In the genomic region with DNA sequence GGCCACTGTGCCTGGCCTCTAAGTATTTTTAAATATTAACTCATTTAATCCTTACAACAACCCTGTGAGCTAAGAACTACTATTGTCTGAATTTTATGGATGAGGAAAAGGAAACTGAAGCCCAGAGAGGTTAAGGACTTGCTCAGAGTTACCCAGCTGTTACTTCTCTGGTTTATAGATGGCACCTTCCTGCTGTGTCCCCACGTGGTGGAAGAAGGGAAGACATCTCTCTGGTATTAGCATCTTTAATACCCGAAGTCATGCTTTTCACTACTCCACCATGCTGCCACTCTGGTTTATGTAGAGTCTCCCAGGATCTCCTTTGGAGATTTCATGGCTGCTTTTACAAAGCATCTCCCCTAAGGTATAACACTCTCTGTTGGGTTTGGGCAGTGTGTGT, we compare ENCODE assay signal across 22 cellular contexts.
A peak's percentile ranks its signal among the peaks of the same experiment; 100 is the strongest.
DNase-seq lines count a peak whose midpoint lies in the region; ATAC-seq, FAIRE-seq and TF ChIP-seq lines count a peak whose summit lies in the region.
"Had no signal": no experiment of that assay in that cellular context is flagged by ENCODE, and none has a peak within 500 bp of the region (broad histone marks: within the 10 kb centered on the region; RNA-seq: fewer than 3 reads in every experiment).

No MANE protein-coding gene starts in this region.

- peak overlapping the region; percentile 30 to 44; a peak in 4 of 6 replicates for H3K27ac ChIP-seq in A549
- H3K27ac ChIP-seq: foreskin keratinocyte, hepatocyte had no signal

- H3K4me1 ChIP-seq in A549 = peaks cover 43% of the 10 kb centered on the region
- H3K4me1 ChIP-seq: foreskin keratinocyte had no signal

- TF ChIP-seq RAD21 in A549 (conservative IDR thresholded peaks at IDR 0.05 in 1 of 2, IDR thresholded peaks at IDR 0.05 in 1 of 2) = peak in 1 of 2 experiments; percentile 19; a peak in 1 of 5 replicates

- FAIRE-seq in A549 (lab: Jason Lieb, UNC) = no peak

- 58% methylated on average over 2 of the region's 2 CpGs for WGBS in A549 (ENCODE audit: missing lambda C conversion rate)

- POLR2A ChIA-PET in A549 (lab: Yijun Ruan, JAX) = no interaction called here

- H3K4me3 Mint-ChIP-seq in activated T-cell treated with anti-CD3 and anti-CD28 coated beads, Interleukin-2, amount 50 U/mL, for 4 hours = no peak overlapping the region
- H3K4me3 Mint-ChIP-seq: activated CD8-positive, alpha-beta T cell treated with anti-CD3 and anti-CD28 coated beads, Interleukin-2, amount 10 ng/mL, durations not matched to agents 7 days and 5 days; activated naive CD4-positive, alpha-beta T cell treated with anti-CD3 and anti-CD28 coated beads, Interleukin-2, amount 10 ng/mL, durations not matched to agents 7 days and 5 days; H9; T-cell had no signal

- H3K4me3 ChIP-seq in A549 (no peak overlapping the region), GM06990 (replicated peaks; ENCODE audit: low read depth, low read length) (no peak overlapping the region), epithelial cell of proximal tubule (ENCODE audit: low read depth, low read length) (no peak overlapping the region), H7 (ENCODE audit: insufficient read depth, low read depth, low read length) (no peak overlapping the region)
- H3K4me3 ChIP-seq: dorsolateral prefrontal cortex, hepatocyte had no signal

- CTCF ChIA-PET in A549 (lab: Yijun Ruan, JAX) = interaction anchor here (0.8 to 1.5 kb wide), 2 partner anchors 15 to 241 kb away, joined by 3 to 6 read pairs; no protein-coding TSS in a partner anchor

- H3K4me1 Mint-ChIP-seq in activated T-cell treated with anti-CD3 and anti-CD28 coated beads, Interleukin-2, amount 50 U/mL, for 4 hours (ENCODE audit: low read depth) = peaks cover 20% of the 10 kb centered on the region

- no peaks in the 10 kb centered on the region for H3K27me3 ChIP-seq in GM06990 (replicated peaks; ENCODE audit: control insufficient read depth, insufficient read depth, low read length)
- H3K27me3 ChIP-seq in H7 (ENCODE audit: control insufficient read depth, insufficient read depth, low read length) = no peaks in the 10 kb centered on the region
- H3K27me3 ChIP-seq: dorsolateral prefrontal cortex, hepatocyte had no signal

- TF ChIP-seq EP300 in A549 (IDR thresholded peaks at IDR 0.05) = no peak

- ATAC-seq in A549 (no peak), HG02973 (IDR thresholded peaks at IDR 0.05; ENCODE audit: unreplicated experiment) (no peak)
- no peak for ATAC-seq in activated T-cell treated with anti-CD3 and anti-CD28 coated beads, Interleukin-2, amount 50 U/mL, for 4 hours
- ATAC-seq: activated CD8-positive, alpha-beta T cell treated with anti-CD3 and anti-CD28 coated beads, Interleukin-2, amount 10 ng/mL, durations not matched to agents 7 days and 5 days; foreskin keratinocyte; T-cell had no signal

- no peaks in the 10 kb centered on the region for H3K27me3 Mint-ChIP-seq in activated T-cell treated with anti-CD3 and anti-CD28 coated beads, Interleukin-2, amount 50 U/mL, for 4 hours (ENCODE audit: low read depth)
- H3K27me3 Mint-ChIP-seq: T-cell had no signal

- peaks cover 4% of the 10 kb centered on the region; the same call in 1 of the 3 replicates for H3K9me3 ChIP-seq in A549

- TF ChIP-seq CTCF in A549 (IDR thresholded peaks at IDR 0.05) (no peak), GM06990 (IDR thresholded peaks at IDR 0.05; ENCODE audit: insufficient read depth, low read length, poor library complexity, severe bottlenecking) (peak; percentile 32), epithelial cell of proximal tubule (conservative IDR thresholded peaks at IDR 0.05; ENCODE audit: low read depth, low read length) (peak; percentile 25)

- H3K36me3 ChIP-seq in GM06990 (ENCODE audit: control insufficient read depth, insufficient read depth, low read length) = no peaks in the 10 kb centered on the region
- H3K36me3 ChIP-seq in H7 (replicated peaks; ENCODE audit: control insufficient read depth, insufficient read depth, low read length) = no peaks in the 10 kb centered on the region

- H3K36me3 Mint-ChIP-seq in activated T-cell treated with anti-CD3 and anti-CD28 coated beads, Interleukin-2, amount 50 U/mL, for 4 hours (ENCODE audit: insufficient read depth) = no peaks in the 10 kb centered on the region
- H3K36me3 Mint-ChIP-seq: activated naive CD4-positive, alpha-beta T cell treated with anti-CD3 and anti-CD28 coated beads, Interleukin-2, amount 10 ng/mL, durations not matched to agents 7 days and 5 days; T-cell had no signal

- H3K9me3 Mint-ChIP-seq in activated T-cell treated with anti-CD3 and anti-CD28 coated beads, Interleukin-2, amount 50 U/mL, for 4 hours = peaks cover 6% of the 10 kb centered on the region

- no peak overlapping the region for H3K4me2 ChIP-seq in A549
- H3K4me2 ChIP-seq: hepatocyte had no signal

- TF ChIP-seq POLR2A in A549 (IDR thresholded peaks at IDR 0.05; ENCODE audit: low read length) = no peak

- DNase-seq in A549 (ENCODE audit: low read depth in 1 of 2, low spot score in 1 of 2) (no peak), GM06990 (ENCODE audit: extremely low read depth, insufficient read length) (no peak), NAMALWA (ENCODE audit: low spot score) (peak; percentile 52), epithelial cell of proximal tubule (ENCODE audit: low read depth) (no peak), H7 (no peak)
- no peak for DNase-seq in activated T-cell treated with anti-CD3 and anti-CD28 coated beads, Interleukin-2, amount 50 U/mL, for 4 hours
- DNase-seq: activated CD4-positive, CD25-positive, alpha-beta regulatory T cell treated with anti-CD3 and anti-CD28 coated beads, Interleukin-2, amount 50 U/mL, for 72 hours; activated CD8-positive, alpha-beta T cell treated with anti-CD3 and anti-CD28 coated beads, Interleukin-2, amount 10 ng/mL, durations not matched to agents 7 days and 5 days; activated naive CD4-positive, alpha-beta T cell treated with anti-CD3 and anti-CD28 coated beads, Interleukin-2, amount 10 ng/mL, durations not matched to agents 7 days and 5 days; activated T-cell treated with anti-CD3 and anti-CD28 coated beads, Interleukin-2, amount 50 U/mL, for 48 hours; amygdala; DND-41; dorsolateral prefrontal cortex; foreskin keratinocyte; H9; KBM-7; NCI-H1048; NCI-H187 treated with DMSO at 0.1 percent for 48 hours; NCI-H748 treated with DMSO at 0.1 percent for 48 hours; T-cell had no signal

TF ChIP-seq in A549, 52 proteins besides CTCF, POLR2A, EP300 and RAD21:
- TF ChIP-seq HOXA7 (CRISPR knock-in tag; IDR thresholded peaks at IDR 0.05) = no peak
- TF ChIP-seq ZSCAN20 (CRISPR knock-in tag; IDR thresholded peaks at IDR 0.05) = no peak
- TF ChIP-seq CHD2 (IDR thresholded peaks at IDR 0.05; ENCODE audit: low read length, partially characterized antibody) = no peak
- TF ChIP-seq GATA3 (IDR thresholded peaks at IDR 0.05; ENCODE audit: borderline replicate concordance) = no peak
- TF ChIP-seq, protein P1, sequence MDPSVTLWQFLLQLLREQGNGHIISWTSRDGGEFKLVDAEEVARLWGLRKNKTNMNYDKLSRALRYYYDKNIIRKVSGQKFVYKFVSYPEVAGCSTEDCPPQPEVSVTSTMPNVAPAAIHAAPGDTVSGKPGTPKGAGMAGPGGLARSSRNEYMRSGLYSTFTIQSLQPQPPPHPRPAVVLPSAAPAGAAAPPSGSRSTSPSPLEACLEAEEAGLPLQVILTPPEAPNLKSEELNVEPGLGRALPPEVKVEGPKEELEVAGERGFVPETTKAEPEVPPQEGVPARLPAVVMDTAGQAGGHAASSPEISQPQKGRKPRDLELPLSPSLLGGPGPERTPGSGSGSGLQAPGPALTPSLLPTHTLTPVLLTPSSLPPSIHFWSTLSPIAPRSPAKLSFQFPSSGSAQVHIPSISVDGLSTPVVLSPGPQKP (IDR thresholded peaks at IDR 0.05; ENCODE audit: low read depth, low read length) = no peak
- no peak for TF ChIP-seq FOXS1 (CRISPR knock-in tag; IDR thresholded peaks at IDR 0.05)
- no peak for TF ChIP-seq TP53 (CRISPR knock-in tag; IDR thresholded peaks at IDR 0.05)
- TF ChIP-seq FOSL2 (IDR thresholded peaks at IDR 0.05) = no peak
- TF ChIP-seq FOSL2 (CRISPR knock-in tag; IDR thresholded peaks at IDR 0.05) = no peak
- TF ChIP-seq HOXB13 (CRISPR knock-in tag; IDR thresholded peaks at IDR 0.05; ENCODE audit: low read depth) = no peak
- TF ChIP-seq CBX8 (IDR thresholded peaks at IDR 0.05) = no peak
- TF ChIP-seq JUN (IDR thresholded peaks at IDR 0.05) = no peak
- no peak for TF ChIP-seq EHMT2 (IDR thresholded peaks at IDR 0.05; ENCODE audit: low read depth)
- TF ChIP-seq, protein P2, sequence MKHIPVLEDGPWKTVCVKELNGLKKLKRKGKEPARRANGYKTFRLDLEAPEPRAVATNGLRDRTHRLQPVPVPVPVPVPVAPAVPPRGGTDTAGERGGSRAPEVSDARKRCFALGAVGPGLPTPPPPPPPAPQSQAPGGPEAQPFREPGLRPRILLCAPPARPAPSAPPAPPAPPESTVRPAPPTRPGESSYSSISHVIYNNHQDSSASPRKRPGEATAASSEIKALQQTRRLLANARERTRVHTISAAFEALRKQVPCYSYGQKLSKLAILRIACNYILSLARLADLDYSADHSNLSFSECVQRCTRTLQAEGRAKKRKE (CRISPR knock-in tag; IDR thresholded peaks at IDR 0.05; ENCODE audit: low read depth) = no peak
